ENCODE assay signal across 12 cellular contexts in the genomic region with DNA sequence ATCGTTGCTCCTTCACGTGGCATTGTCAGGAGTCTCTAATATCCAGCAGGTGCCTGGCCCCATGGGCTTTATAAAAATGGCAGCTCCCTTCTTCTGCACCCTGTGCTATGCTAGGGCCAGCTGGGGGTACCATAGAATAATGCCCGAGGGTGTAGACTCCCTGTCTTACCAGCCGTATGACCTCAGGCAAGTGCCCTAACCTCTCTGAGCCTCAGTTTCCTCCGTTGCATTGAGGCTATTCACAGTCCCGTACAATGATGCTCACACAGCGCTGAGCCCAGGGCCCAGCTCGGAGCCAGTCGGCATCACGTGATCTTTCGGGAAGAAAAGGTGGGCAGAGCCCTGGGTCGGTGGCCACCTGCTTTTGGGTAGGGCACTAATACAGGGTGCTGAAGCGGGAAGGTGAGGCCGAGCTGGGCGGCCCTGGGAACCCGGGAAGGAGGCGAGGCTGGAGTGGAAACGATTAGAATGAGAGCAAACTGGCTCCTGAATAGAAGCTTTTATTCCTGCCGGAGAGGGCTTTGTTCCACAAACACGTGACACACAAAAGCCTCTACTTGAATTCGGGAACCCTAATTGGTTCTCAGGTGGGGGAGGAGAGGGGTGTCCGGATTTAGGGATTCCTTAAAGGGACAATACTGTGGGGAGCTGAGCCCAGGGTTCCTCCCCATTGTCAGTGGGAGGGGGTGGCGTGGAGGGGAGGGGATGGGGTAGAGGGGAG. TPM values are rescaled to one million over a fixed set of nuclear protein-coding genes. Genes with fewer than 3 reads are reported as not detected.
DNase-seq lines count a peak whose midpoint lies in the region; ATAC-seq and TF ChIP-seq lines count a peak whose summit lies in the region.
"Had no signal": no experiment of that assay in that cellular context is flagged by ENCODE, and none has a peak within 500 bp of the region (broad histone marks: within the 10 kb centered on the region; RNA-seq: fewer than 3 reads in every experiment).

No MANE protein-coding gene starts in this region.

- no peaks in the 10 kb centered on the region for H4K20me1 ChIP-seq in PC-9 (ENCODE audit: insufficient read depth)
- H4K20me1 ChIP-seq: BLaER1 treated with 17β-estradiol and CSF1 and Interleukin-3, amounts not matched to agents 10 nM and 100 nM had no signal

- POLR2A ChIA-PET in PC-9 (lab: Charles Lee; ENCODE audit: unreplicated experiment): interaction anchor here (0.7 kb wide), 1 partner anchor 17 kb away, joined by 5 read pairs; no protein-coding TSS in a partner anchor

- peaks cover 53% of the 10 kb centered on the region for H3K27me3 Mint-ChIP-seq in activated T-cell treated with anti-CD3 and anti-CD28 coated beads, Interleukin-2, amount 50 U/mL, for 24 hours

- H3K9me3 ChIP-seq in body of pancreas (no peaks in the 10 kb centered on the region), left lung (no peaks in the 10 kb centered on the region), PC-9 (ENCODE audit: insufficient read depth, low read depth) (no peaks in the 10 kb centered on the region)
- H3K9me3 ChIP-seq: BLaER1 treated with 17β-estradiol and CSF1 and Interleukin-3, amounts not matched to agents 10 nM and 100 nM; lower lobe of right lung had no signal

- TF ChIP-seq CTCF in body of pancreas (IDR thresholded peaks at IDR 0.05) (no peak), left lung (IDR thresholded peaks at IDR 0.05) (no peak), PC-9 (conservative IDR thresholded peaks at IDR 0.05) (no peak)

- no peak overlapping the region for H3K4me3 ChIP-seq in body of pancreas
- no peak overlapping the region for H3K4me3 ChIP-seq in left lung
- no peak overlapping the region for H3K4me3 ChIP-seq in PC-9
- H3K4me3 ChIP-seq: BLaER1 treated with 17β-estradiol and CSF1 and Interleukin-3, amounts not matched to agents 10 nM and 100 nM; lower lobe of right lung had no signal

- no peaks in the 10 kb centered on the region for H3K36me3 Mint-ChIP-seq in activated T-cell treated with anti-CD3 and anti-CD28 coated beads, Interleukin-2, amount 50 U/mL, for 24 hours (ENCODE audit: low read depth)
- H3K36me3 Mint-ChIP-seq: activated naive CD8-positive, alpha-beta T cell had no signal

- no peak overlapping the region for H3K4me3 Mint-ChIP-seq in activated T-cell treated with anti-CD3 and anti-CD28 coated beads, Interleukin-2, amount 50 U/mL, for 24 hours
- H3K4me3 Mint-ChIP-seq: activated naive CD8-positive, alpha-beta T cell had no signal

- no peak overlapping the region for H2AFZ ChIP-seq in PC-9

- DNase-seq in COLO668 (lab: John Stamatoyannopoulos, UW; ENCODE audit: unreplicated experiment) (peak; percentile 38), NCI-H1436 (lab: John Stamatoyannopoulos, UW) (peak; percentile 76), body of pancreas (no peak), left lung (no peak), AG08396 (ENCODE audit: low spot score) (no peak), PC-9 (no peak)
- no peak for DNase-seq in activated T-cell treated with anti-CD3 and anti-CD28 coated beads, Interleukin-2, amount 50 U/mL, for 24 hours
- DNase-seq in stimulated activated CD4-positive, alpha-beta T cell treated with anti-CD3 and anti-CD28 coated beads, Interleukin-4, amount 100 ng/mL, for 24 hours: no peak
- DNase-seq: lower lobe of right lung, MM.1S had no signal

- no peak overlapping the region for H3K27ac ChIP-seq in body of pancreas
- H3K27ac ChIP-seq in left lung: no peak overlapping the region
- H3K27ac ChIP-seq in PC-9: no peak overlapping the region
- H3K27ac ChIP-seq: BLaER1 treated with 17β-estradiol and CSF1 and Interleukin-3, amounts not matched to agents 10 nM and 100 nM; lower lobe of right lung had no signal

- H3F3A ChIP-seq in PC-9 (ENCODE audit: insufficient read depth, low read depth): peaks cover 4% of the 10 kb centered on the region; the same call in 1 of the 2 replicates

- ATAC-seq in body of pancreas (peak; percentile 21), left lung (peak; percentile 51)

- no peaks in the 10 kb centered on the region for H3K9me2 ChIP-seq in PC-9 (ENCODE audit: insufficient read depth)

- WGBS in body of pancreas, 2 donors: 27 to 58% methylated on average over 21 to 22 of the region's 23 CpGs

- intact Hi-C loops in body of pancreas (cut with DNase I) (no loop called here), left lung (cut with DNase I) (no loop called here), PC-9 (cut with micrococcal nuclease; ENCODE audit: unreplicated experiment) (no loop called here)

- no peaks in the 10 kb centered on the region for H3K9me3 Mint-ChIP-seq in activated T-cell treated with anti-CD3 and anti-CD28 coated beads, Interleukin-2, amount 50 U/mL, for 24 hours

- H3K27ac Mint-ChIP-seq in activated T-cell treated with anti-CD3 and anti-CD28 coated beads, Interleukin-2, amount 50 U/mL, for 24 hours: no peak overlapping the region
- H3K27ac Mint-ChIP-seq: activated naive CD8-positive, alpha-beta T cell had no signal

- H3K4me1 ChIP-seq in body of pancreas: peaks cover 3% of the 10 kb centered on the region
- H3K4me1 ChIP-seq in left lung: no peaks in the 10 kb centered on the region
- H3K4me1 ChIP-seq in PC-9 (replicated peaks; ENCODE audit: insufficient read depth): peaks cover 2% of the 10 kb centered on the region
- H3K4me1 ChIP-seq: BLaER1 treated with 17β-estradiol and CSF1 and Interleukin-3, amounts not matched to agents 10 nM and 100 nM; lower lobe of right lung had no signal

- H3K79me2 ChIP-seq in PC-9 (ENCODE audit: low read depth): no peaks in the 10 kb centered on the region

- peaks cover 4% of the 10 kb centered on the region for H3K4me1 Mint-ChIP-seq in activated T-cell treated with anti-CD3 and anti-CD28 coated beads, Interleukin-2, amount 50 U/mL, for 24 hours (ENCODE audit: low read depth)

- BruUV-seq in PC-9 (replicated peaks; lab: Mats Ljungman, UMichigan): no TSS peak

- no peak for TF ChIP-seq POLR2A in body of pancreas (IDR thresholded peaks at IDR 0.05)

- CTCF ChIA-PET in PC-9 (lab: Charles Lee): interaction anchor here (0.6 kb wide), 1 partner anchor 21 kb away, joined by 5 read pairs; no protein-coding TSS in a partner anchor

- H3K36me3 ChIP-seq in body of pancreas (replicated peaks in 1 of 2; ENCODE audit: insufficient read depth in 1 of 2, low read depth in 2 of 2) (no peaks in the 10 kb centered on the region), left lung (no peaks in the 10 kb centered on the region), PC-9 (ENCODE audit: low read depth) (no peaks in the 10 kb centered on the region)
- H3K36me3 ChIP-seq: BLaER1 treated with 17β-estradiol and CSF1 and Interleukin-3, amounts not matched to agents 10 nM and 100 nM; lower lobe of right lung had no signal

- no peak overlapping the region for H3K4me2 ChIP-seq in PC-9
- H3K4me2 ChIP-seq: BLaER1 treated with 17β-estradiol and CSF1 and Interleukin-3, amounts not matched to agents 10 nM and 100 nM had no signal

- H3K27me3 ChIP-seq in body of pancreas (no peaks in the 10 kb centered on the region), left lung (peaks cover 8 to 46% of the 10 kb centered on the region in 2 donors), PC-9 (ENCODE audit: insufficient read depth, low read depth) (no peaks in the 10 kb centered on the region)
- H3K27me3 ChIP-seq: BLaER1 treated with 17β-estradiol and CSF1 and Interleukin-3, amounts not matched to agents 10 nM and 100 nM had no signal

RNA-seq across cellular contexts. Expression of a gene that starts 19.9 kb away (rescaled TPM):
- total RNA-seq in body of pancreas (1 to 10 TPM in 1 of 2 donors, under 1 TPM in 1; 0.66 to 1.3 TPM), left lung (1 to 10 TPM in 1 of 2 donors, under 1 TPM in 1; 0.60 to 1.3 TPM), PC-9 (2021) (0.95 and 1.7 TPM in 2 replicates)

RNA-seq across cellular contexts. Expression of a gene that starts 49.0 kb away (rescaled TPM):
- total RNA-seq in body of pancreas: 100 to 1,000 TPM; 183 to 359 TPM
- total RNA-seq in left lung: 100 to 1,000 TPM; 308 to 311 TPM
- 433 and 556 TPM in 2 replicates for total RNA-seq in PC-9 (2021)

RNA-seq across cellular contexts. Expression of a gene that starts 57.3 kb away (rescaled TPM):
- total RNA-seq in body of pancreas (10 to 100 TPM in 1 of 2 donors, 1 to 10 TPM in 1; 2.3 to 11.2 TPM), left lung (10 to 100 TPM; 21.9 to 29.1 TPM), PC-9 (2021) (23.5 and 27.5 TPM in 2 replicates)

RNA-seq across cellular contexts. Expression of a gene that starts 57.4 kb away (rescaled TPM):
- 10 to 100 TPM; 16.9 to 24.1 TPM for total RNA-seq in body of pancreas
- total RNA-seq in left lung: 10 to 100 TPM; 30.1 TPM
- total RNA-seq in PC-9 (2021): 24.3 and 40.2 TPM in 2 replicates

Comparison
In these comparisons a context has a peak if more than half of its experiments do, and no peak if none do; other contexts are left out.
1. DNase-seq: peak in COLO668 (single experiment) and NCI-H1436 (single experiment); none in body of pancreas (0 of 4), left lung (0 of 2), AG08396 (single experiment), PC-9 (0 of 2), activated T-cell treated with anti-CD3 and anti-CD28 coated beads, Interleukin-2, amount 50 U/mL, for 24 hours (single experiment) and stimulated activated CD4-positive, alpha-beta T cell treated with anti-CD3 and anti-CD28 coated beads, Interleukin-4, amount 100 ng/mL, for 24 hours (single experiment).